ENCODE assay signal across 35 cellular contexts in genomic region chr22:20747223-20747622, GRCh38. TPM values are rescaled to one million over a fixed set of nuclear protein-coding genes. Genes with fewer than 3 reads are reported as not detected.
"Had no signal": no experiment of that assay in that cellular context is flagged by ENCODE, and none has a peak within 500 bp of the region (broad histone marks: within the 10 kb centered on the region; RNA-seq: fewer than 3 reads in every experiment).

No MANE protein-coding gene starts in this region.

- H3K9me3 ChIP-seq: MG63, Peyer's patch, SJSA1, SK-N-SH had no signal

- H3K27ac ChIP-seq: brain microvascular endothelial cell, SJSA1 had no signal

- H3K27me3 ChIP-seq: brain microvascular endothelial cell, MG63, Peyer's patch, SJSA1 had no signal

- ATAC-seq: activated naive CD8-positive, alpha-beta T cell treated with anti-CD3 and anti-CD28 coated beads, Interleukin-2, amount 50 U/mL, for 24 hours; PC-3 had no signal

- H3K9ac ChIP-seq: SK-N-SH had no signal

- H3K36me3 Mint-ChIP-seq: activated naive CD8-positive, alpha-beta T cell had no signal

- H3K4me2 ChIP-seq: SK-N-SH had no signal

- H3K4me3 Mint-ChIP-seq: activated B cell treated with CpG ODN at 0.5 μM for 24 hours; activated CD4-positive, alpha-beta memory T cell treated with anti-CD3 and anti-CD28 coated beads for 36 hours; activated naive CD4-positive, alpha-beta T cell treated with anti-CD3 and anti-CD28 coated beads, Interleukin-2, amount 10 ng/mL, durations not matched to agents 7 days and 5 days; activated naive CD8-positive, alpha-beta T cell; activated naive CD8-positive, alpha-beta T cell treated with anti-CD3 and anti-CD28 coated beads, Interleukin-2, amount 50 U/mL, for 24 hours; T-helper 1 cell treated with Interleukin-12 subunit alpha and Interleukin-12 subunit beta and Interleukin-4 antibody, amounts not matched to agents 30 μg/mL and 1 μg/mL, for 36 hours; T-helper 2 cell treated with Interferon-gamma antibody and Interleukin-4, amounts not matched to agents 5 μg/mL and 100 μg/mL, for 36 hours had no signal

- H3K27ac Mint-ChIP-seq: activated CD4-positive, alpha-beta memory T cell treated with anti-CD3 and anti-CD28 coated beads for 36 hours; activated naive CD4-positive, alpha-beta T cell treated with anti-CD3 and anti-CD28 coated beads, Interleukin-2, amount 10 ng/mL, durations not matched to agents 7 days and 5 days; activated naive CD8-positive, alpha-beta T cell; activated naive CD8-positive, alpha-beta T cell treated with anti-CD3 and anti-CD28 coated beads, Interleukin-2, amount 50 U/mL, for 24 hours; T-helper 1 cell treated with Interleukin-12 subunit alpha and Interleukin-12 subunit beta and Interleukin-4 antibody, amounts not matched to agents 30 μg/mL and 1 μg/mL, for 36 hours; T-helper 2 cell treated with Interferon-gamma antibody and Interleukin-4, amounts not matched to agents 5 μg/mL and 100 μg/mL, for 36 hours had no signal

- H3K9me3 Mint-ChIP-seq: activated B cell treated with CpG ODN at 0.5 μM for 24 hours; activated CD4-positive, alpha-beta memory T cell treated with anti-CD3 and anti-CD28 coated beads for 36 hours; activated naive CD4-positive, alpha-beta T cell treated with anti-CD3 and anti-CD28 coated beads, Interleukin-2, amount 10 ng/mL, durations not matched to agents 7 days and 5 days; activated naive CD8-positive, alpha-beta T cell treated with anti-CD3 and anti-CD28 coated beads, Interleukin-2, amount 50 U/mL, for 24 hours; T-helper 1 cell treated with Interleukin-12 subunit alpha and Interleukin-12 subunit beta and Interleukin-4 antibody, amounts not matched to agents 30 μg/mL and 1 μg/mL, for 36 hours; T-helper 2 cell treated with Interferon-gamma antibody and Interleukin-4, amounts not matched to agents 5 μg/mL and 100 μg/mL, for 36 hours had no signal

- H3K27me3 Mint-ChIP-seq: activated B cell treated with CpG ODN at 0.5 μM for 24 hours; activated CD4-positive, alpha-beta memory T cell treated with anti-CD3 and anti-CD28 coated beads for 36 hours; activated naive CD4-positive, alpha-beta T cell treated with anti-CD3 and anti-CD28 coated beads, Interleukin-2, amount 10 ng/mL, durations not matched to agents 7 days and 5 days; activated naive CD8-positive, alpha-beta T cell; activated naive CD8-positive, alpha-beta T cell treated with anti-CD3 and anti-CD28 coated beads, Interleukin-2, amount 50 U/mL, for 24 hours had no signal

- DNase-seq: activated B cell treated with CpG ODN at 0.5 μM for 24 hours; activated CD4-positive, alpha-beta memory T cell treated with anti-CD3 and anti-CD28 coated beads for 36 hours; activated CD4-positive, alpha-beta T cell treated with anti-CD3 and anti-CD28 coated beads for 4 hours; activated CD4-positive, alpha-beta T cell treated with anti-CD3 and anti-CD28 coated beads, Interleukin-2, amount 50 U/mL, for 1 hour; activated CD4-positive, CD25-positive, alpha-beta regulatory T cell treated with anti-CD3 and anti-CD28 coated beads, Interleukin-2, amount 50 U/mL, for 72 hours; activated CD8-positive, alpha-beta memory T cell treated with anti-CD3 and anti-CD28 coated beads, Interleukin-2, amount 50 U/mL, for 4 hours; activated effector memory CD4-positive, alpha-beta T cell treated with Interleukin-2 at 50 U/mL for 16 hours; activated naive CD4-positive, alpha-beta T cell treated with anti-CD3 and anti-CD28 coated beads, Interleukin-2, amount 10 ng/mL, durations not matched to agents 7 days and 5 days; activated naive CD8-positive, alpha-beta T cell treated with anti-CD3 and anti-CD28 coated beads, Interleukin-2, amount 50 U/mL, for 24 hours; activated T-cell treated with anti-CD3 and anti-CD28 coated beads for 4 hours; activated T-cell treated with anti-CD3 and anti-CD28 coated beads, Interleukin-2, amount 50 U/mL, for 48 hours; aorta; brain microvascular endothelial cell; central memory CD4-positive, alpha-beta T cell; Kasumi-1; MG63; NCI-H1048; NCI-H1105 treated with DMSO at 0.1 percent for 48 hours; NCI-H1436; NCI-H1694; NCI-H1930; NCI-H2081 treated with DMSO at 0.1 percent for 48 hours; NCI-H510A; NCI-H526; NCI-H748 treated with DMSO at 0.1 percent for 48 hours; NK-92 treated with Interleukin-12 subunit alpha and Interleukin-12 subunit beta, amount 100 ng/mL, for 24 hours; PC-3; Peyer's patch; RPMI8226; SHP77 treated with DMSO at 0.1 percent for 48 hours; SK-N-SH had no signal

- H3K4me3 ChIP-seq: MG63, Peyer's patch, SJSA1 had no signal

RNA-seq across cellular contexts. Expression of gene SERPIND1, which starts 26.7 kb away (rescaled TPM):
- total RNA-seq: activated B cell treated with CpG ODN at 0.5 μM for 24 hours; activated CD4-positive, alpha-beta memory T cell treated with anti-CD3 and anti-CD28 coated beads for 36 hours; Peyer's patch; SJSA1 had no signal
- polyA plus RNA-seq: SK-N-SH had no signal
